ENCODE assay signal across 9 cellular contexts in the genomic region with DNA sequence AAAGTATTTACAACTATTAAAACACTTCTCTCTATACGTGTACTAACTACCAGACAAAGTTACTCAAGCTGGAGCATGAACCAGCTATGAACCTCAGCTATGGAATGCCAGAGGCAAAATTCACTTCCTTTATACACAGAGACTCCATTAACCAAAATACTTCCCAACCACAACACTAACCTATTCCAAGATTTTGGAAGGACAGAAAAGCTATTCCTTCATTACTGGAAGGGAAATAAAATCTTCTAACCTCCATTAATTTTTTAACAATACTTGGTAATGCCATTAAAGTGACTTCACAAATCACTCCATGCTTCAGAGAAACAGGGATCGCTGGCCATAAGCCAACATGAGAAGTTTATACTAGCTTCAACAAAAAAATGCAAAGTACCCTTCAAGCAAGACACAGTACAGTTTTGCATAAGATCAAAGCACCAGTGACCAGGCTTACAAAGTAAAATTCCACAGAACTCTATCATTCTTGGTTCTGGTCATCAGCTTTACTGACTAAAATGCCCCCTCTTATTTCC. TPM values are rescaled to one million over a fixed set of nuclear protein-coding genes. Genes with fewer than 3 reads are reported as not detected.
A peak's percentile ranks its signal among the peaks of the same experiment; 100 is the strongest.
DNase-seq lines count a peak whose midpoint lies in the region; ATAC-seq, FAIRE-seq and TF ChIP-seq lines count a peak whose summit lies in the region.
"Had no signal": no experiment of that assay in that cellular context is flagged by ENCODE, and none has a peak within 500 bp of the region (broad histone marks: within the 10 kb centered on the region; RNA-seq: fewer than 3 reads in every experiment).

No MANE protein-coding gene starts in this region.

- peaks cover 92% of the 10 kb centered on the region for H4K20me1 ChIP-seq in PC-9 (ENCODE audit: insufficient read depth)
- peaks cover 69% of the 10 kb centered on the region for H4K20me1 ChIP-seq in osteoblast (ENCODE audit: insufficient read depth, low read length)
- H4K20me1 ChIP-seq in HepG2 (ENCODE audit: insufficient read depth, low read length), result peaks cover 95% of the 10 kb centered on the region

- H3F3A ChIP-seq in PC-9 (ENCODE audit: insufficient read depth, low read depth), result peaks cover 6% of the 10 kb centered on the region; the same call in 1 of the 2 replicates

- H3K79me2 ChIP-seq in PC-9 (ENCODE audit: low read depth) (peaks cover 95% of the 10 kb centered on the region), osteoblast (ENCODE audit: insufficient read depth, low read length) (peaks cover 93% of the 10 kb centered on the region), HepG2 (ENCODE audit: insufficient read depth, low read length) (peaks cover 99% of the 10 kb centered on the region)

- in situ Hi-C loops in HepG2 (cut with HindIII; ENCODE audit: extremely low pct_ligation_motif_present, low pct_unique_long_range_greater_than_20kb), result no loop called here

- H2AFZ ChIP-seq in PC-9, result no peak overlapping the region
- H2AFZ ChIP-seq in osteoblast (ENCODE audit: low read length), result no peak overlapping the region
- no peak overlapping the region for H2AFZ ChIP-seq in HepG2 (ENCODE audit: low read length)

- no peaks in the 10 kb centered on the region for H3K9me3 ChIP-seq in PC-9 (ENCODE audit: insufficient read depth, low read depth)
- no peaks in the 10 kb centered on the region for H3K9me3 ChIP-seq in osteoblast (ENCODE audit: low read depth, low read length)
- H3K9me3 ChIP-seq in HepG2 (ENCODE audit: low read length), result no peaks in the 10 kb centered on the region

- DNase-seq in EL (peak; percentile 89), PC-9 (no peak), epidermal melanocyte (ENCODE audit: insufficient read length, low spot score) (peak; percentile 81), osteoblast (ENCODE audit: insufficient read length, low spot score, missing footprints) (peak; percentile 92), HepG2 (ENCODE audit: low spot score) (no peak), NCI-H1092 (lab: John Stamatoyannopoulos, UW) (no peak)
- DNase-seq: NCI-H1105 treated with DMSO at 0.1 percent for 48 hours had no signal

- no peak overlapping the region for H3K9ac ChIP-seq in HepG2 (ENCODE audit: insufficient read depth, low read depth, low read length)

- H3K9me2 ChIP-seq in PC-9 (ENCODE audit: insufficient read depth), result no peaks in the 10 kb centered on the region

- peaks cover 11% of the 10 kb centered on the region; the same call in 1 of the 2 replicates for H3K4me1 ChIP-seq in PC-9 (replicated peaks; ENCODE audit: insufficient read depth)
- H3K4me1 ChIP-seq in osteoblast (ENCODE audit: insufficient read depth, low read length), result peaks cover 61% of the 10 kb centered on the region
- H3K4me1 ChIP-seq in HepG2 (ENCODE audit: insufficient read depth, low read length), result peaks cover 27% of the 10 kb centered on the region

- ATAC-seq in HepG2 (no peak), GM21786 (IDR thresholded peaks at IDR 0.05; ENCODE audit: unreplicated experiment) (no peak), GM18498 (IDR thresholded peaks at IDR 0.05; ENCODE audit: unreplicated experiment) (no peak)

- no peak for TF ChIP-seq RAD21 in HepG2 (CRISPR knock-in tag; IDR thresholded peaks at IDR 0.05)

- BruUV-seq in PC-9 (replicated peaks; lab: Mats Ljungman, UMichigan) (no TSS peak), HepG2 (replicated peaks; lab: Mats Ljungman, UMichigan) (no TSS peak)

- POLR2A ChIA-PET in PC-9 (lab: Charles Lee; ENCODE audit: unreplicated experiment) (interaction anchor here (0.5 to 0.6 kb wide), 2 partner anchors 30 to 59 kb away, joined by 5 to 14 read pairs; no protein-coding TSS in a partner anchor), HepG2 (lab: Yijun Ruan, JAX) (no interaction called here)

- H3K4me3 ChIP-seq in PC-9 (no peak overlapping the region), osteoblast (ENCODE audit: insufficient read depth, low read length) (peak overlapping the region; percentile 50), HepG2 (replicated peaks in 1 of 3; ENCODE audit: insufficient read depth in 1 of 3, low read depth in 2 of 3, low read length in 3 of 3) (no peak overlapping the region)

- WGBS in HepG2 (ENCODE audit: low lambda C conversion rate), result 98% methylated on average over 2 of the region's 2 CpGs

- no peak for TF ChIP-seq CTCF in PC-9 (conservative IDR thresholded peaks at IDR 0.05)
- no peak for TF ChIP-seq CTCF in osteoblast (IDR thresholded peaks at IDR 0.05; ENCODE audit: extremely low read depth, low read depth, low read length)
- TF ChIP-seq CTCF in HepG2 (CRISPR knock-in tag; IDR thresholded peaks at IDR 0.05), result no peak

- intact Hi-C loops in PC-9 (cut with micrococcal nuclease; ENCODE audit: unreplicated experiment) (loop anchor here (2.0 kb wide), 1 partner anchor 13 kb away; no protein-coding TSS in a partner anchor), HepG2 (cut with micrococcal nuclease; ENCODE audit: unreplicated experiment) (no loop called here)

- H3K4me2 ChIP-seq in PC-9, result no peak overlapping the region
- peak overlapping the region; percentile 78 for H3K4me2 ChIP-seq in osteoblast (ENCODE audit: insufficient read depth, low read length)
- no peak overlapping the region for H3K4me2 ChIP-seq in HepG2 (ENCODE audit: low read depth, low read length)

- no peak for FAIRE-seq in HepG2 (lab: Jason Lieb, UNC)

- H3K27ac ChIP-seq in PC-9 (peak overlapping the region; percentile 20; the same call in 1 of the 2 replicates), osteoblast (ENCODE audit: low read depth, low read length) (peak overlapping the region; percentile 85), HepG2 (ENCODE audit: extremely low read length, insufficient read depth, low read length) (no peak overlapping the region)

- CTCF ChIA-PET in PC-9 (lab: Charles Lee) (no interaction called here), HepG2 (lab: Yijun Ruan, JAX; ENCODE audit: low intra/inter-chr PET ratio, low total read pairs) (no interaction called here)

- H3K36me3 ChIP-seq in PC-9 (ENCODE audit: low read depth) (no peaks in the 10 kb centered on the region), osteoblast (ENCODE audit: insufficient read depth, low read length) (peaks cover 28% of the 10 kb centered on the region), HepG2 (replicated peaks in 1 of 2; ENCODE audit: control insufficient read depth in 1 of 2, insufficient read depth in 2 of 2, low read length in 2 of 2) (peaks cover 26 to 66% of the 10 kb centered on the region in 2 experiments)

- H3K27me3 ChIP-seq in PC-9 (ENCODE audit: insufficient read depth, low read depth), result no peaks in the 10 kb centered on the region
- no peaks in the 10 kb centered on the region for H3K27me3 ChIP-seq in osteoblast (ENCODE audit: insufficient read depth, low read length)
- no peaks in the 10 kb centered on the region for H3K27me3 ChIP-seq in HepG2 (ENCODE audit: control insufficient read depth in 1 of 2, insufficient read depth in 2 of 2, low read length in 2 of 2)

- no peak for TF ChIP-seq POLR2A in HepG2 (IDR thresholded peaks at IDR 0.05; ENCODE audit: insufficient read depth in 1 of 2, low read depth in 2 of 2, low read length in 2 of 2)

- TF ChIP-seq EP300 in HepG2 (IDR thresholded peaks at IDR 0.05; ENCODE audit: low read depth in 2 of 2, low read length in 2 of 2), result no peak
- TF ChIP-seq EP300 in HepG2 (CRISPR knock-in tag; IDR thresholded peaks at IDR 0.05; ENCODE audit: borderline replicate concordance), result no peak

TF ChIP-seq in HepG2, 621 proteins besides CTCF, POLR2A, EP300 and RAD21 (continues in another document):
- no peak for TF ChIP-seq ZNF850 (CRISPR knock-in tag; conservative IDR thresholded peaks at IDR 0.05)
- TF ChIP-seq, protein P1, sequence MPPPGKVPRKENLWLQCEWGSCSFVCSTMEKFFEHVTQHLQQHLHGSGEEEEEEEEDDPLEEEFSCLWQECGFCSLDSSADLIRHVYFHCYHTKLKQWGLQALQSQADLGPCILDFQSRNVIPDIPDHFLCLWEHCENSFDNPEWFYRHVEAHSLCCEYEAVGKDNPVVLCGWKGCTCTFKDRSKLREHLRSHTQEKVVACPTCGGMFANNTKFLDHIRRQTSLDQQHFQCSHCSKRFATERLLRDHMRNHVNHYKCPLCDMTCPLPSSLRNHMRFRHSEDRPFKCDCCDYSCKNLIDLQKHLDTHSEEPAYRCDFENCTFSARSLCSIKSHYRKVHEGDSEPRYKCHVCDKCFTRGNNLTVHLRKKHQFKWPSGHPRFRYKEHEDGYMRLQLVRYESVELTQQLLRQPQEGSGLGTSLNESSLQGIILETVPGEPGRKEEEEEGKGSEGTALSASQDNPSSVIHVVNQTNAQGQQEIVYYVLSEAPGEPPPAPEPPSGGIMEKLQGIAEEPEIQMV (CRISPR knock-in tag; IDR thresholded peaks at IDR 0.05; ENCODE audit: low read depth), result no peak
- no peak for TF ChIP-seq SSRP1 (CRISPR knock-in tag; IDR thresholded peaks at IDR 0.05)
- TF ChIP-seq RORA (CRISPR knock-in tag; IDR thresholded peaks at IDR 0.05), result no peak
- TF ChIP-seq ZKSCAN1 (IDR thresholded peaks at IDR 0.05; ENCODE audit: low read length), result no peak
- no peak for TF ChIP-seq NCOR1 (IDR thresholded peaks at IDR 0.05; ENCODE audit: borderline replicate concordance, low read length)

RNA-seq across cellular contexts. Expression of gene PUM1, which starts 58.0 kb away (rescaled TPM):
- total RNA-seq in PC-9 (2021), result 99.2 and 117 TPM in 2 replicates
- total RNA-seq in osteoblast, result 68.8 and 69.5 TPM in 2 replicates
- 64.7 and 84.6 TPM in 2 replicates for total RNA-seq in HepG2 (2016; rRNA removed; fragmentation: Illumina TruSeq; extraction: Trizol)
- total RNA-seq in HepG2 (2016; cell fraction: cytosol; rRNA removed; fragmentation: Illumina TruSeq; extraction: Trizol; ENCODE audit: low read depth), result 68.9 and 70.1 TPM in 2 replicates
- 57.0 and 74.5 TPM in 2 replicates for total RNA-seq in HepG2 (2016; cell fraction: insoluble cytoplasmic fraction; rRNA removed; fragmentation: Illumina TruSeq; extraction: Trizol)
- total RNA-seq in HepG2 (2016; cell fraction: membrane; rRNA removed; fragmentation: Illumina TruSeq; extraction: Trizol), result 30.6 and 37.0 TPM in 2 replicates
- total RNA-seq in HepG2 (2016; cell fraction: nucleus; rRNA removed; fragmentation: Illumina TruSeq; extraction: Trizol), result 99.1 and 105 TPM in 2 replicates
- 91.0 and 95.0 TPM in 2 replicates for polyA plus RNA-seq in HepG2 (2011; rRNA removed)
- 98.1 and 107 TPM in 2 replicates for polyA plus RNA-seq in HepG2 (2011; cell fraction: cytosol; rRNA removed)
- 116 and 134 TPM in 2 replicates for polyA plus RNA-seq in HepG2 (2011; cell fraction: nucleus; rRNA removed)
- 83.5 and 85.2 TPM in 2 replicates for polyA plus RNA-seq in HepG2 (2012)
- polyA plus RNA-seq in HepG2 (2016; cell fraction: cytosol; fragmentation: Illumina TruSeq; extraction: Trizol; ENCODE audit: low read depth), result 1.5 and 2.0 TPM in 2 replicates
- polyA plus RNA-seq in HepG2 (2016; cell fraction: insoluble cytoplasmic fraction; fragmentation: Illumina TruSeq; extraction: Trizol; ENCODE audit: low read depth), result 53.8 and 55.5 TPM in 2 replicates
- polyA plus RNA-seq in HepG2 (2016; cell fraction: membrane; fragmentation: Illumina TruSeq; extraction: Trizol; ENCODE audit: low read depth), result 6.6 and 7.3 TPM in 2 replicates
- 59.9 and 64.4 TPM in 2 replicates for polyA plus RNA-seq in HepG2 (2016; cell fraction: nucleus; fragmentation: Illumina TruSeq; extraction: Trizol; ENCODE audit: insufficient read depth, low read depth)
- polyA minus RNA-seq in HepG2 (2011; rRNA and poly(A)+ RNA removed; ENCODE audit: low replicate concordance), result 428 and 564 TPM in 2 replicates
- polyA minus RNA-seq in HepG2 (2011; cell fraction: cytosol; rRNA and poly(A)+ RNA removed), result 112 and 124 TPM in 2 replicates
- 187 and 190 TPM in 2 replicates for polyA minus RNA-seq in HepG2 (2011; cell fraction: nucleus; rRNA and poly(A)+ RNA removed)

Comparison
In these comparisons a context has a peak if more than half of its experiments do, and no peak if none do; other contexts are left out.
1. DNase-seq: peak in EL (single experiment), epidermal melanocyte (single experiment) and osteoblast (single experiment); none in PC-9 (0 of 2), HepG2 (single experiment) and NCI-H1092 (single experiment).